In genomic region chrX:47384502-47384901, GRCh38 we compare ENCODE assay signal across 8 cellular contexts. TPM values are rescaled to one million over a fixed set of nuclear protein-coding genes. Genes with fewer than 3 reads are reported as not detected.
DNase-seq lines count a peak whose midpoint lies in the region; ATAC-seq, FAIRE-seq and TF ChIP-seq lines count a peak whose summit lies in the region.

No MANE protein-coding gene starts in this region.

- H3K4me1 ChIP-seq in GM12878 (ENCODE audit: control insufficient read depth, insufficient read depth, low read length), result no peaks in the 10 kb centered on the region

- SMC1A ChIA-PET in GM12878 (lab: Charles Lee; ENCODE audit: uncharacterized antibody, unreplicated experiment), result interaction anchor here (0.7 to 2.4 kb wide), 17 partner anchors 10 to 291 kb away, joined by 3 to 20 read pairs (median 4); partner anchors contain the start of genes CDK16 and USP11

- in situ Hi-C loops in GM12878 (cut with MboI), result no loop called here

- no peak for TF ChIP-seq EP300 in GM12878 (IDR thresholded peaks at IDR 0.05; ENCODE audit: borderline replicate concordance in 1 of 2, control insufficient read depth in 1 of 2, low read depth in 2 of 2, low read length in 2 of 2)

- H3K4me3 ChIP-seq in GM12878, result no peak overlapping the region

- no peaks in the 10 kb centered on the region for H3K9me3 ChIP-seq in GM12878 (replicated peaks; ENCODE audit: control insufficient read depth, insufficient read depth, low read length)

- peak; percentile 74 to 82 (median 78) for TF ChIP-seq CTCF in GM12878 (IDR thresholded peaks at IDR 0.05 in 2 of 3, conservative IDR thresholded peaks at IDR 0.05 in 1 of 3; ENCODE audit: control insufficient read depth in 2 of 3, extremely low read depth in 1 of 3, insufficient read depth in 1 of 3, low read depth in 3 of 3, low read length in 3 of 3)

- intact Hi-C loops in GM12878 (cut with micrococcal nuclease; ENCODE audit: unreplicated experiment), result loop anchor here (1.0 to 5.0 kb wide), 2 partner anchors 138 to 191 kb away; partner anchors contain the start of gene UBA1

- no TSS peak for BruUV-seq in GM12878 (replicated peaks; lab: Mats Ljungman, UMichigan)

- no peak overlapping the region for H3K9ac ChIP-seq in GM12878 (ENCODE audit: control insufficient read depth, insufficient read depth, low read length)

- CTCF ChIA-PET in GM12878 (lab: Yijun Ruan, JAX), result interaction anchor here (0.5 to 2.8 kb wide), 32 partner anchors 11 to 359 kb away, joined by 3 to 19 read pairs (median 4); partner anchors contain the start of genes NDUFB11 and RBM10

- 0 out of 2 replicates have a peak overlapping the region, but pooled peaks have one; percentile 39 for H2AFZ ChIP-seq in GM12878 (ENCODE audit: control insufficient read depth, low read depth, low read length)

- no peaks in the 10 kb centered on the region for H4K20me1 ChIP-seq in GM12878 (ENCODE audit: control insufficient read depth, insufficient read depth)

- H3K4me2 ChIP-seq in GM12878 (ENCODE audit: control insufficient read depth, insufficient read depth), result no peak overlapping the region

- POLR2A ChIA-PET in GM12878 (lab: Charles Lee), result interaction anchor here (1.1 kb wide), 1 partner anchor 190 kb away, joined by 4 read pairs; no protein-coding TSS in a partner anchor

- under 1% methylated on average over 8 of the region's 8 CpGs for WGBS in GM12878 (ENCODE audit: insufficient coverage, insufficient replicate concordance, low lambda C conversion rate, missing lambda C conversion rate)

- ATAC-seq in GM18502 (IDR thresholded peaks at IDR 0.05; ENCODE audit: poor library complexity, unreplicated experiment), result peak; percentile 80
- peak; percentile 92 for ATAC-seq in GM12878
- no peak for ATAC-seq in HG03196 (IDR thresholded peaks at IDR 0.05; ENCODE audit: unreplicated experiment)

- peak; percentile 6 to 41 for DNase-seq in NCI-H187 (lab: John Stamatoyannopoulos, UW)
- DNase-seq in GM12878 (ENCODE audit: low read depth, low spot score), result peak; percentile 21
- peak; percentile 50 for DNase-seq in iPS-NIHi11 (ENCODE audit: low spot score)
- DNase-seq in stimulated activated CD4-positive, alpha-beta T cell treated with anti-CD3 and anti-CD28 coated beads, Interleukin-12 subunit alpha, Interleukin-12 subunit beta, amount 100 ng/mL, for 48 hours (ENCODE audit: low read depth in 2 of 3, low spot score in 1 of 3), result peak; percentile 6 to 77 (median 45)
- no peak for DNase-seq in HPDE6-E6E7 (ENCODE audit: extremely low spot score)

- H3K36me3 ChIP-seq in GM12878 (ENCODE audit: control insufficient read depth in 2 of 2, insufficient read depth in 2 of 2, low read length in 1 of 2), result no peaks in the 10 kb centered on the region

- no peak overlapping the region for H3K27ac ChIP-seq in GM12878 (ENCODE audit: control insufficient read depth, insufficient read depth)

- RAD21 ChIA-PET in GM12878 (lab: Charles Lee; ENCODE audit: unreplicated experiment), result interaction anchor here (1.0 to 1.9 kb wide), 8 partner anchors 16 to 194 kb away, joined by 3 to 7 read pairs (median 5); no protein-coding TSS in a partner anchor

- no peaks in the 10 kb centered on the region for H3K27me3 ChIP-seq in GM12878 (replicated peaks in 1 of 2; ENCODE audit: control insufficient read depth in 2 of 2, insufficient read depth in 2 of 2, low read length in 1 of 2)

- FAIRE-seq in TTC549 (lab: Jason Lieb, UNC), result peak; percentile 41
- no peak for FAIRE-seq in GM12878 (lab: Jason Lieb, UNC)

- TF ChIP-seq RAD21 in GM12878 (IDR thresholded peaks at IDR 0.05; ENCODE audit: insufficient read depth, low read depth, low read length), result peak; percentile 88

- H3K79me2 ChIP-seq in GM12878 (ENCODE audit: control insufficient read depth, insufficient read depth, low read length), result no peaks in the 10 kb centered on the region

- no peak for TF ChIP-seq POLR2A in GM12878 (IDR thresholded peaks at IDR 0.05; ENCODE audit: low read depth, low read length)

TF ChIP-seq in GM12878, 131 proteins besides CTCF, POLR2A, EP300 and RAD21:
- TF ChIP-seq SMC3 (IDR thresholded peaks at IDR 0.05; ENCODE audit: borderline replicate concordance, low read length), result peak; percentile 80
- TF ChIP-seq ZNF24 (IDR thresholded peaks at IDR 0.05), result no peak

RNA-seq across cellular contexts. Expression of gene ZNF157, which starts 14.1 kb away (rescaled TPM):
- total RNA-seq in GM12878 (2013; cell fraction: nucleolus; rRNA removed), result 0.63 and 0.73 TPM in 2 replicates
- total RNA-seq in GM12878 (2014; rRNA removed) (0.06 and 0.16 TPM in 2 replicates), GM12878 (2014; rRNA removed; fragmentation: Illumina TruSeq; extraction: Trizol) (0.14 and 0.18 TPM in 2 replicates), GM12878 (2021) (0.11 TPM in 1 of 2 replicates, not detected in the other)
- 0.10 TPM for polyA plus RNA-seq in GM12878 (2011; ENCODE audit: low read depth)
- polyA plus RNA-seq in GM12878 (2011; rRNA removed) (0.08 and 0.23 TPM in 2 replicates), GM12878 (2014; fragmentation: Illumina TruSeq; extraction: Trizol) (0.16 TPM in 2 replicates), GM12878 (2014; fragmentation: Nextera tagmentation; extraction: Ambion mirVana) (under 1 TPM in 1 of 2 experiments, not detected in 1; 0.05 TPM), GM12878 (2014; rRNA removed) (0.13 TPM in 1 of 2 replicates, not detected in the other), GM12878 (2016; fragmentation: Nextera tagmentation; extraction: Ambion mirVana) (under 1 TPM in 1 of 2 experiments, not detected in 1; 0.16 TPM)
- polyA plus RNA-seq in GM12878 (2011; cell fraction: cytosol; rRNA removed), result 0.08 and 0.09 TPM in 2 replicates
- polyA plus RNA-seq in GM12878 (2011; cell fraction: nucleus; rRNA removed), result 0.07 TPM in 1 of 2 replicates, not detected in the other
- 0.06 and 0.11 TPM in 2 replicates for polyA plus RNA-seq in GM12878 (2012)
- 0.15 TPM in 1 of 2 replicates, not detected in the other for polyA minus RNA-seq in GM12878 (2011; rRNA and poly(A)+ RNA removed)
- polyA minus RNA-seq in GM12878 (2011; cell fraction: cytosol; rRNA and poly(A)+ RNA removed), result not detected in 2 replicates
- not detected in 2 replicates for polyA minus RNA-seq in GM12878 (2011; cell fraction: nucleus; rRNA and poly(A)+ RNA removed)
